ENCODE assay signal across 25 cellular contexts in the genomic region with DNA sequence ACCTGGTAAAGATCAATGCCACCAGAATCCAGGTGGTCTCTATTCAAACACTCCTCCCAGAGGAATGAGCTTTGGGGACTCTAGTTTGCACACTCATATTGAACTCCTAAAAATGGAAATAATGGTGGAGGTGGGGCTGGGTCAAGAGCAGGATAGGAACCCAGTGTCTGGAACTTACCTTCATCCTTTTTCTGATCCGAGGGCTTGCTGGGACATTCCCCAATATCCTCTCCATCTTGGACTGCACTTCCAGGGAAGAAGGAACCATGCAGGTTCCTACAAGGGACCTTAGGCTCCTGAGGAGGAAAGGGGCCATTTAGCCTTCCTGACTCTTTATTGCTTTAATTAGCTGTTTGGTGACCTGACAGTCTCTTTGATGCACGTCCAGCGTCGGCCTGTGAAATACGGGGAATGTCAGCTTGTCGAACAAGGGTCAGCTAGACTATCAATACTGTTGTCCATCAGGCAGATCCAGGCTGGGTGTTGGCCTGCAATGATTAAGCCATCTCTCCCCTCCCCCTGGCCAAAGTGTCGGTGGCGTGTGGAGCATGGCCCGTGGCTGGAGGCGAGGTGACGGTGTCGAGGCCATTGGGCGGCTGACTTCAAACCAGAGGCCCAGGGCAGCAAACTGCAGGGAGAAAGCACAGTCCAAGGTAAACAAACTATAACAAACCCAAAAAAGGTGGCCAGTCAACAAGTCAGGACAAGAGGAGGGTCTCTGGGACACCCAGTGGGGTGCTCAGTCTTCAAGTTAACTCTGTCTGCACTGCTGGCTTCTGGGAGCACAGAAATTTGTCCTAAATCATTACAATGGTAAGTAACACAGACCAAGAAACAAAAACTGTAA.
"Had no signal": no experiment of that assay in that cellular context is flagged by ENCODE, and none has a peak within 500 bp of the region (broad histone marks: within the 10 kb centered on the region; RNA-seq: fewer than 3 reads in every experiment).

No MANE protein-coding gene starts in this region.

- H3K27me3 ChIP-seq: gastroesophageal sphincter, neural progenitor cell, right atrium auricular region, sigmoid colon, stomach, thyroid gland had no signal

- ATAC-seq: esophagus mucosa; gastroesophageal sphincter; left colon; mucosa of descending colon; naive thymus-derived CD4-positive, alpha-beta T cell; stimulated activated effector memory CD8-positive, alpha-beta T cell treated with anti-CD3 and anti-CD28 coated beads, Interleukin-12 subunit alpha, Interleukin-12 subunit beta, amount 100 ng/mL, for 72 hours had no signal

- H2AFZ ChIP-seq: neural progenitor cell, parathyroid adenoma had no signal

- H3K9ac ChIP-seq: neural progenitor cell, parathyroid adenoma had no signal

- H3K79me2 ChIP-seq: parathyroid adenoma had no signal

- H3K4me3 ChIP-seq: gastroesophageal sphincter, heart left ventricle, lung, mucosa of descending colon, neural progenitor cell, prostate gland, right atrium auricular region, sigmoid colon, stomach, thyroid gland had no signal

- H3K27ac ChIP-seq: epithelial cell of prostate, gastroesophageal sphincter, heart left ventricle, neural progenitor cell, parathyroid adenoma, prostate gland, right atrium auricular region, sigmoid colon, stomach, thyroid gland had no signal

- DNase-seq: effector CD8-positive, alpha-beta T cell; endodermal cell; hippocampal formation; immature natural killer cell; kidney glomerular epithelial cell; left colon; mucosa of descending colon; naive thymus-derived CD4-positive, alpha-beta T cell; sigmoid colon; stimulated activated CD4-positive, alpha-beta T cell treated with anti-CD3 and anti-CD28 coated beads, Interleukin-2, amount 100 ng/mL, for 24 hours; stimulated activated CD4-positive, alpha-beta T cell treated with anti-CD3 and anti-CD28 coated beads, Interleukin-4, amount 100 ng/mL, for 24 hours; stimulated activated naive CD4-positive, alpha-beta T cell treated with Interleukin-2 at 50 U/mL for 16 hours; stomach; trophoblast cell had no signal

- H3K36me3 ChIP-seq: gastroesophageal sphincter, heart left ventricle, neural progenitor cell, prostate gland, right atrium auricular region, sigmoid colon, stomach, thyroid gland had no signal

- H3K9me3 ChIP-seq: gastroesophageal sphincter, heart left ventricle, mucosa of descending colon, prostate gland, right atrium auricular region, sigmoid colon, stomach, thyroid gland had no signal

- H3K4me2 ChIP-seq: neural progenitor cell had no signal

- H3K4me1 ChIP-seq: gastroesophageal sphincter, neural progenitor cell, parathyroid adenoma, prostate gland, right atrium auricular region, sigmoid colon, stomach, thyroid gland had no signal
